In genomic region chr5:141923443-141924313, GRCh38 we compare ENCODE assay signal across 8 cellular contexts. TPM values are rescaled to one million over a fixed set of nuclear protein-coding genes. Genes with fewer than 3 reads are reported as not detected.
DNase-seq lines count a peak whose midpoint lies in the region; ATAC-seq and TF ChIP-seq lines count a peak whose summit lies in the region.

Gene DELE1, plus strand, starts transcription at chr5:141923871. Its CDS starts 71 bp downstream, at chr5:141923942.

- peak within 1 kb of the TSS; percentile 95 for H2BK120ac ChIP-seq in trophoblast cell (ENCODE audit: insufficient read depth, low read length, poor library complexity)

- H4K91ac ChIP-seq in trophoblast cell (ENCODE audit: low read depth, low read length) = peak within 1 kb of the TSS; percentile 97

- peak; percentile 99 for ATAC-seq in HG02642 (IDR thresholded peaks at IDR 0.05; ENCODE audit: poor library complexity, unreplicated experiment)

- in situ Hi-C loops in transverse colon (cut with MboI; ENCODE audit: low pct_ligation_motif_present in 1 of 4, low pct_unique_long_range_greater_than_20kb in 1 of 4, low sequenced_read_pairs in 3 of 4) = no loop called here

- peak within 1 kb of the TSS; percentile 99 for H3K14ac ChIP-seq in trophoblast cell (ENCODE audit: low read length)

- H2BK5ac ChIP-seq in trophoblast cell (ENCODE audit: low read depth, low read length, poor library complexity) = peak within 1 kb of the TSS; percentile 86

- TF ChIP-seq CTCF in GM12864 (IDR thresholded peaks at IDR 0.05; ENCODE audit: low read depth, low read length, missing control alignments) (no peak), cardiac muscle cell (IDR thresholded peaks at IDR 0.05; ENCODE audit: low read depth, low read length) (no peak), transverse colon (IDR thresholded peaks at IDR 0.05) (peak in 1 of 5 experiments; percentile 32)

- H2AFZ ChIP-seq in trophoblast cell (ENCODE audit: insufficient read depth, low read length, poor library complexity) = peak within 1 kb of the TSS; percentile 98

- H3K36me3 ChIP-seq in adipocyte (ENCODE audit: control insufficient read depth, insufficient read depth, low read length, severe bottlenecking) (peaks cover 28% of the 10 kb centered on the region), cardiac muscle cell (peaks cover 22% of the 10 kb centered on the region), trophoblast cell (ENCODE audit: control insufficient read depth in 1 of 2, insufficient read depth in 2 of 2, low read length in 2 of 2) (peaks cover 15 to 23% of the 10 kb centered on the region in 2 experiments), transverse colon (peaks cover 0 to 24% (median 9%) of the 10 kb centered on the region in 4 donors)

- H4K12ac ChIP-seq in trophoblast cell (ENCODE audit: low read depth, low read length) = peak within 1 kb of the TSS; percentile 98

- DNase-seq in GM12864 (ENCODE audit: low read depth) = peak; percentile 79
- peak; percentile 73 for DNase-seq in NCI-H1105 treated with DMSO at 0.1 percent for 48 hours (lab: John Stamatoyannopoulos, UW)
- peak; percentile 79 for DNase-seq in T follicular helper cell (ENCODE audit: low read depth)
- peak; percentile 97 for DNase-seq in adipocyte (ENCODE audit: low read depth)
- DNase-seq in cardiac muscle cell (ENCODE audit: low read depth in 1 of 2, low spot score in 1 of 2) = peak; percentile 94
- peak; percentile 94 to 96 for DNase-seq in trophoblast cell
- DNase-seq in transverse colon = peak; percentile 95

- H3K9me3 ChIP-seq in adipocyte (ENCODE audit: control insufficient read depth, low read length) = no peaks in the 10 kb centered on the region
- H3K9me3 ChIP-seq in cardiac muscle cell (ENCODE audit: low read depth) = no peaks in the 10 kb centered on the region
- no peaks in the 10 kb centered on the region for H3K9me3 ChIP-seq in trophoblast cell (ENCODE audit: insufficient read depth, low read depth, low read length)
- H3K9me3 ChIP-seq in transverse colon = no peaks in the 10 kb centered on the region

- peak within 1 kb of the TSS; percentile 98 for H3K18ac ChIP-seq in trophoblast cell (ENCODE audit: low read length)

- peak within 1 kb of the TSS; percentile 77 for H3K4me2 ChIP-seq in trophoblast cell (ENCODE audit: low read length)

- no peaks in the 10 kb centered on the region for H3K27me3 ChIP-seq in adipocyte (replicated peaks; ENCODE audit: control insufficient read depth, insufficient read depth, low read length)
- H3K27me3 ChIP-seq in cardiac muscle cell = no peaks in the 10 kb centered on the region
- no peaks in the 10 kb centered on the region for H3K27me3 ChIP-seq in trophoblast cell (ENCODE audit: insufficient read depth, low read length)
- no peaks in the 10 kb centered on the region for H3K27me3 ChIP-seq in transverse colon

- TF ChIP-seq POLR2A in transverse colon (IDR thresholded peaks at IDR 0.05) = peak; percentile 94

- peak within 1 kb of the TSS; percentile 71 for H3K4ac ChIP-seq in trophoblast cell (ENCODE audit: low read depth, low read length)

- no peak within 1 kb of the TSS for H2BK12ac ChIP-seq in trophoblast cell (ENCODE audit: low read length)

- no CpG with 5 or more reads among the region's 54 CpGs for WGBS in trophoblast cell (ENCODE audit: extremely low coverage, insufficient coverage, insufficient read length)
- 0% methylated on average over 43 of the region's 54 CpGs; no CpG with 5 or more reads in 1 of the 2 donors for WGBS in transverse colon (ENCODE audit: low coverage in 1 of 2), 2 donors

- intact Hi-C loops in transverse colon (cut with DNase I; ENCODE audit: low total_unique reads) = no loop called here

- peaks cover 13% of the 10 kb centered on the region for H3K4me1 ChIP-seq in adipocyte (ENCODE audit: control insufficient read depth, insufficient read depth, low read length)
- H3K4me1 ChIP-seq in cardiac muscle cell (ENCODE audit: low read depth) = peaks cover 7% of the 10 kb centered on the region
- peaks cover 5 to 6% of the 10 kb centered on the region in 2 experiments for H3K4me1 ChIP-seq in trophoblast cell (ENCODE audit: control insufficient read depth in 1 of 2, insufficient read depth in 2 of 2, low read length in 2 of 2)
- peaks cover 6 to 32% (median 19%) of the 10 kb centered on the region in 4 donors for H3K4me1 ChIP-seq in transverse colon

- no peak for TF ChIP-seq EP300 in transverse colon (IDR thresholded peaks at IDR 0.05; ENCODE audit: low read depth)

- H3K4me3 ChIP-seq in GM12864 (ENCODE audit: low read depth, low read length) = peak within 1 kb of the TSS; percentile 89
- H3K4me3 ChIP-seq in adipocyte (ENCODE audit: low read length) = peak within 1 kb of the TSS; percentile 96
- H3K4me3 ChIP-seq in cardiac muscle cell = peak within 1 kb of the TSS; percentile 62
- peak within 1 kb of the TSS; percentile 92 for H3K4me3 ChIP-seq in trophoblast cell (ENCODE audit: low read depth, low read length)
- H3K4me3 ChIP-seq in transverse colon = peak within 1 kb of the TSS; percentile 60 to 82 (median 70)

- H3K23ac ChIP-seq in trophoblast cell (ENCODE audit: low read length) = no peak within 1 kb of the TSS

- H3K9ac ChIP-seq in adipocyte (ENCODE audit: low read length) (peak within 1 kb of the TSS; percentile 98), trophoblast cell (ENCODE audit: low read length) (peak within 1 kb of the TSS; percentile 97)

- peaks cover 7% of the 10 kb centered on the region for H3K79me2 ChIP-seq in trophoblast cell (ENCODE audit: control insufficient read depth, insufficient read depth, low read length, poor library complexity)

- H3K79me1 ChIP-seq in trophoblast cell (ENCODE audit: low read length) = peaks cover 9% of the 10 kb centered on the region

- peak within 1 kb of the TSS; percentile 45 for H2AK5ac ChIP-seq in trophoblast cell (ENCODE audit: low read length)

- H4K8ac ChIP-seq in trophoblast cell (ENCODE audit: low read depth, low read length) = peak within 1 kb of the TSS; percentile 99

- H3K27ac ChIP-seq in cardiac muscle cell (peak within 1 kb of the TSS; percentile 95), trophoblast cell (ENCODE audit: low read depth, low read length) (peak within 1 kb of the TSS; percentile 93), transverse colon (peak within 1 kb of the TSS; percentile 86 to 98 (median 97))

RNA-seq across cellular contexts. Expression of gene DELE1, which starts in this region (rescaled TPM):
- total RNA-seq in cardiac muscle cell (101 and 108 TPM in 2 replicates), transverse colon (100 to 1,000 TPM in 3 of 4 donors, 10 to 100 TPM in 1; 92.6 to 270 (median 126) TPM)
- polyA plus RNA-seq in cardiac muscle cell = 41.7 and 58.1 TPM in 2 replicates
- polyA plus RNA-seq in trophoblast cell (2013) = 20.0 and 20.3 TPM in 2 replicates

Comparison
In these comparisons a context has a peak if more than half of its experiments do, and no peak if none do; other contexts are left out.
1. Peak in every context shown above with its lines: DNase-seq, ATAC-seq, H3K4me3 ChIP-seq and H3K27ac ChIP-seq.